Comparison of ENCODE assay signal across 1 cellular context in genomic region chr1:230071316-230071715, GRCh38.
TF ChIP-seq lines count a peak whose summit lies in the region.

No MANE protein-coding gene starts in this region.

TF ChIP-seq in IMR-90, 13 proteins besides CTCF, POLR2A, EP300 and RAD21 (continued from another document):
- TF ChIP-seq ELK1 (IDR thresholded peaks at IDR 0.05; ENCODE audit: borderline replicate concordance, low read depth, low read length) (no peak), MAFK (IDR thresholded peaks at IDR 0.05; ENCODE audit: low read depth, low read length) (no peak), MAZ (IDR thresholded peaks at IDR 0.05; ENCODE audit: borderline replicate concordance, low read depth, low read length) (no peak)
